ENCODE assay signal across 14 cellular contexts in genomic region chr3:192608756-192609155, GRCh38.
DNase-seq lines count a peak whose midpoint lies in the region; ATAC-seq and TF ChIP-seq lines count a peak whose summit lies in the region.
"Had no signal": no experiment of that assay in that cellular context is flagged by ENCODE, and none has a peak within 500 bp of the region (broad histone marks: within the 10 kb centered on the region; RNA-seq: fewer than 3 reads in every experiment).

No MANE protein-coding gene starts in this region.

- ATAC-seq in heart left ventricle = peak in 3 of 4 donors; percentile 45 to 59 (median 58)
- ATAC-seq in Right ventricle myocardium inferior = no peak
- ATAC-seq in heart right ventricle = peak in 5 of 8 donors; percentile 25 to 78 (median 54)
- ATAC-seq: HepG2 had no signal

- H3K27ac ChIP-seq in heart left ventricle (peak overlapping the region; percentile 10 to 67 (median 48)), heart right ventricle (peak overlapping the region in 8 of 10 donors; percentile 24 to 74 (median 48)), esophagus muscularis mucosa (replicated peaks in 1 of 4) (no peak overlapping the region)
- H3K27ac ChIP-seq: BLaER1 treated with 17β-estradiol and CSF1 and Interleukin-3, amounts not matched to agents 10 nM and 100 nM had no signal

- TF ChIP-seq POLR2A in heart left ventricle (IDR thresholded peaks at IDR 0.05) (no peak), esophagus muscularis mucosa (IDR thresholded peaks at IDR 0.05; ENCODE audit: low read depth) (no peak)

- no peak for TF ChIP-seq EP300 in esophagus muscularis mucosa (IDR thresholded peaks at IDR 0.05)

- H3K4me3 ChIP-seq in heart left ventricle (no peak overlapping the region), heart right ventricle (no peak overlapping the region), esophagus muscularis mucosa (no peak overlapping the region)
- H3K4me3 ChIP-seq: BLaER1 treated with 17β-estradiol and CSF1 and Interleukin-3, amounts not matched to agents 10 nM and 100 nM; HAP-1 had no signal

- TF ChIP-seq CTCF in heart left ventricle (IDR thresholded peaks at IDR 0.05) (no peak), heart right ventricle (IDR thresholded peaks at IDR 0.05) (no peak), esophagus muscularis mucosa (IDR thresholded peaks at IDR 0.05) (no peak)

- no peaks in the 10 kb centered on the region for H3K36me3 ChIP-seq in heart left ventricle
- no peaks in the 10 kb centered on the region for H3K36me3 ChIP-seq in heart right ventricle
- no peaks in the 10 kb centered on the region for H3K36me3 ChIP-seq in esophagus muscularis mucosa
- H3K36me3 ChIP-seq: BLaER1 treated with 17β-estradiol and CSF1 and Interleukin-3, amounts not matched to agents 10 nM and 100 nM; HAP-1 had no signal

- H3K27me3 ChIP-seq in heart left ventricle (no peaks in the 10 kb centered on the region), heart right ventricle (no peaks in the 10 kb centered on the region), esophagus muscularis mucosa (no peaks in the 10 kb centered on the region)
- H3K27me3 ChIP-seq: BLaER1 treated with 17β-estradiol and CSF1 and Interleukin-3, amounts not matched to agents 10 nM and 100 nM had no signal

- 44 to 60% (median 48%) methylated on average over 2 of the region's 2 CpGs for WGBS in heart left ventricle, 4 donors
- 34 to 53% methylated on average over 2 of the region's 2 CpGs for WGBS in heart right ventricle, 2 donors
- 74% methylated on average over 2 of the region's 2 CpGs for WGBS in esophagus muscularis mucosa

- peaks cover 0 to 6% (median 1%) of the 10 kb centered on the region in 12 donors for H3K9me3 ChIP-seq in heart left ventricle
- H3K9me3 ChIP-seq in heart right ventricle = peaks cover 0 to 10% (median 3%) of the 10 kb centered on the region in 11 donors
- peaks cover 0 to 6% (median 2%) of the 10 kb centered on the region in 4 donors for H3K9me3 ChIP-seq in esophagus muscularis mucosa
- H3K9me3 ChIP-seq: HAP-1 had no signal

- no peak for DNase-seq in heart left ventricle
- no peak for DNase-seq in Right ventricle myocardium inferior (ENCODE audit: missing footprints)
- no peak for DNase-seq in heart right ventricle
- peak; percentile 47 for DNase-seq in inferior parietal cortex (ENCODE audit: extremely low spot score)
- no peak for DNase-seq in esophagus muscularis mucosa (ENCODE audit: extremely low spot score)
- DNase-seq in NCI-H748 treated with DMSO at 0.1 percent for 48 hours (lab: John Stamatoyannopoulos, UW) = no peak
- DNase-seq in NCI-H2029 treated with DMSO at 0.1 percent for 48 hours (lab: John Stamatoyannopoulos, UW) = no peak
- DNase-seq: ACHN; Calu3; CD4-positive, alpha-beta T cell; DMS 273 treated with DMSO at 0.1 percent for 48 hours had no signal

- H3K4me1 ChIP-seq in heart left ventricle = peaks cover 0 to 26% (median 2%) of the 10 kb centered on the region in 12 donors
- H3K4me1 ChIP-seq in heart right ventricle = peaks cover 0 to 24% (median 4%) of the 10 kb centered on the region in 9 donors
- no peaks in the 10 kb centered on the region for H3K4me1 ChIP-seq in esophagus muscularis mucosa
- H3K4me1 ChIP-seq: BLaER1 treated with 17β-estradiol and CSF1 and Interleukin-3, amounts not matched to agents 10 nM and 100 nM; HAP-1 had no signal

- intact Hi-C loops in heart left ventricle (cut with DNase I) (no loop called here), Right ventricle myocardium inferior (cut with DNase I) (no loop called here), heart right ventricle (cut with DNase I) (no loop called here), esophagus muscularis mucosa (cut with DNase I) (no loop called here)

Comparison
In these comparisons a context has a peak if more than half of its experiments do, and no peak if none do; other contexts are left out.
1. H3K27ac ChIP-seq: peak in heart left ventricle (12 of 12) and heart right ventricle (8 of 10); none in esophagus muscularis mucosa (0 of 4).